ENCODE assay signal across 1 cellular context in genomic region chr19:35643255-35644205, GRCh38.
TF ChIP-seq lines count a peak whose summit lies in the region.

No MANE protein-coding gene starts in this region.

TF ChIP-seq in GM12878, 131 proteins besides CTCF, POLR2A, EP300 and RAD21 (continued from another document):
- TF ChIP-seq CEBPZ (IDR thresholded peaks at IDR 0.05; ENCODE audit: low read depth, low read length) (no peak), SPI1 (IDR thresholded peaks at IDR 0.05; ENCODE audit: borderline replicate concordance, insufficient read depth, low read depth, low read length) (no peak), ATF7 (IDR thresholded peaks at IDR 0.05; ENCODE audit: low read depth) (peak; percentile 99), ASH2L (IDR thresholded peaks at IDR 0.05; ENCODE audit: borderline replicate concordance, low read depth) (no peak), ATF3 (IDR thresholded peaks at IDR 0.05; ENCODE audit: borderline replicate concordance, extremely low read depth, low read depth, low read length) (no peak), IKZF2 (IDR thresholded peaks at IDR 0.05) (0 out of 4 replicates have a peak, but pooled peaks of 1 of the 2 experiments have one; percentile 10), ELK1 (IDR thresholded peaks at IDR 0.05; ENCODE audit: low read depth, low read length) (peak; percentile 33; the same call in 1 of the 2 replicates), ATF2 (IDR thresholded peaks at IDR 0.05; ENCODE audit: low read length) (no peak), HCFC1 (IDR thresholded peaks at IDR 0.05; ENCODE audit: low read length) (no peak), HDAC6 (IDR thresholded peaks at IDR 0.05; ENCODE audit: unreplicated experiment) (no peak)
